15 cellular contexts compared by ENCODE assay signal in genomic region chr21:15206514-15206913, GRCh38.
A peak's percentile ranks its signal among the peaks of the same experiment; 100 is the strongest.
DNase-seq lines count a peak whose midpoint lies in the region; ATAC-seq, FAIRE-seq and TF ChIP-seq lines count a peak whose summit lies in the region.
"Had no signal": no experiment of that assay in that cellular context is flagged by ENCODE, and none has a peak within 500 bp of the region (broad histone marks: within the 10 kb centered on the region; RNA-seq: fewer than 3 reads in every experiment).

No MANE protein-coding gene starts in this region.

- H3K9me3 Mint-ChIP-seq in activated CD8-positive, alpha-beta memory T cell treated with anti-CD3 and anti-CD28 coated beads, Interleukin-2, amount 10 ng/mL, durations not matched to agents 7 days and 5 days (ENCODE audit: low read depth), result no peaks in the 10 kb centered on the region
- H3K9me3 Mint-ChIP-seq: activated T-helper 1 cell treated with anti-CD3 and anti-CD28 coated beads, Interleukin-12 subunit alpha, Interleukin-12 subunit beta, Interleukin-2, Interleukin-4 antibody, amounts not matched to agents 30 ng/mL and 10 ng/mL and 1 ng/mL, durations not matched to agents 14 hours and 24 hours and 36 hours had no signal

- no peaks in the 10 kb centered on the region for H3K27me3 ChIP-seq in right lobe of liver
- H3K27me3 ChIP-seq in small intestine (ENCODE audit: control insufficient read depth in 2 of 2, insufficient read depth in 2 of 2, low read length in 2 of 2), result no peaks in the 10 kb centered on the region

- intact Hi-C loops in right lobe of liver (cut with DNase I), result no loop called here

- H3K27ac ChIP-seq in right lobe of liver, result no peak overlapping the region
- H3K27ac ChIP-seq in small intestine (ENCODE audit: low read depth in 1 of 2, low read length in 1 of 2), result no peak overlapping the region
- H3K27ac ChIP-seq: thoracic aorta had no signal

- H3K4me3 ChIP-seq in right lobe of liver (no peak overlapping the region), small intestine (ENCODE audit: low read depth in 1 of 2, low read length in 2 of 2) (no peak overlapping the region)
- H3K4me3 ChIP-seq: thoracic aorta had no signal

- no peak for FAIRE-seq in small intestine (lab: Jason Lieb, UNC)
- FAIRE-seq: islet of Langerhans had no signal

- TF ChIP-seq CTCF in right lobe of liver (IDR thresholded peaks at IDR 0.05), result no peak

- DNase-seq in right lobe of liver (no peak), small intestine (no peak)
- DNase-seq in activated CD8-positive, alpha-beta memory T cell treated with anti-CD3 and anti-CD28 coated beads for 24 hours, result no peak
- no peak for DNase-seq in activated CD8-positive, alpha-beta memory T cell treated with anti-CD3 and anti-CD28 coated beads, Interleukin-2, amount 10 ng/mL, durations not matched to agents 7 days and 5 days
- DNase-seq: central memory CD4-positive, alpha-beta T cell; NCI-H1436; occipital lobe; stimulated activated CD4-positive, alpha-beta T cell treated with anti-CD3 and anti-CD28 coated beads, Interleukin-2, amount 100 ng/mL, for 24 hours had no signal

- H3K27ac Mint-ChIP-seq in activated CD8-positive, alpha-beta memory T cell treated with anti-CD3 and anti-CD28 coated beads, Interleukin-2, amount 10 ng/mL, durations not matched to agents 7 days and 5 days, result no peak overlapping the region
- H3K27ac Mint-ChIP-seq: activated T-helper 1 cell treated with anti-CD3 and anti-CD28 coated beads, Interleukin-12 subunit alpha, Interleukin-12 subunit beta, Interleukin-2, Interleukin-4 antibody, amounts not matched to agents 30 ng/mL and 10 ng/mL and 1 ng/mL, durations not matched to agents 14 hours and 24 hours and 36 hours had no signal

- H3K36me3 ChIP-seq in right lobe of liver (no peaks in the 10 kb centered on the region), small intestine (ENCODE audit: control insufficient read depth in 2 of 2, insufficient read depth in 2 of 2, low read length in 2 of 2) (no peaks in the 10 kb centered on the region)
- H3K36me3 ChIP-seq: thoracic aorta had no signal

- CTCF ChIA-PET in activated CD8-positive, alpha-beta memory T cell treated with anti-CD3 and anti-CD28 coated beads, Interleukin-2, amount 10 ng/mL, durations not matched to agents 7 days and 5 days (lab: Charles Lee), result no interaction called here

- TF ChIP-seq POLR2A in right lobe of liver (IDR thresholded peaks at IDR 0.05), result no peak

- H3K9me3 ChIP-seq in right lobe of liver (no peaks in the 10 kb centered on the region), small intestine (ENCODE audit: control insufficient read depth, low read depth) (no peaks in the 10 kb centered on the region)
- H3K9me3 ChIP-seq: thoracic aorta had no signal

- 24% methylated on average over 5 of the region's 5 CpGs for WGBS in right lobe of liver (ENCODE audit: insufficient coverage, low coverage, low lambda C conversion rate, missing lambda C conversion rate)
- 65 to 84% (median 73%) methylated on average over 5 of the region's 5 CpGs for WGBS in small intestine, 3 donors

- no peak overlapping the region for H3K4me3 Mint-ChIP-seq in activated CD8-positive, alpha-beta memory T cell treated with anti-CD3 and anti-CD28 coated beads, Interleukin-2, amount 10 ng/mL, durations not matched to agents 7 days and 5 days
- H3K4me3 Mint-ChIP-seq: activated T-helper 1 cell treated with anti-CD3 and anti-CD28 coated beads, Interleukin-12 subunit alpha, Interleukin-12 subunit beta, Interleukin-2, Interleukin-4 antibody, amounts not matched to agents 30 ng/mL and 10 ng/mL and 1 ng/mL, durations not matched to agents 14 hours and 24 hours and 36 hours had no signal

- H3K4me1 Mint-ChIP-seq in activated CD8-positive, alpha-beta memory T cell treated with anti-CD3 and anti-CD28 coated beads, Interleukin-2, amount 10 ng/mL, durations not matched to agents 7 days and 5 days, result no peaks in the 10 kb centered on the region

- peak; percentile 92 for ATAC-seq in GM18508 (IDR thresholded peaks at IDR 0.05; ENCODE audit: insufficient read depth, unreplicated experiment)
- ATAC-seq in GM21529 (IDR thresholded peaks at IDR 0.05; ENCODE audit: unreplicated experiment), result peak; percentile 93
- ATAC-seq in HG03439 (IDR thresholded peaks at IDR 0.05; ENCODE audit: unreplicated experiment), result peak; percentile 80
- peak; percentile 13 to 39 (median 30) for ATAC-seq in right lobe of liver
- ATAC-seq in activated CD8-positive, alpha-beta memory T cell treated with anti-CD3 and anti-CD28 coated beads, Interleukin-2, amount 10 ng/mL, durations not matched to agents 7 days and 5 days, result no peak
- ATAC-seq in HG03097 (IDR thresholded peaks at IDR 0.05; ENCODE audit: low FRiP score, unreplicated experiment), result no peak

- H3K4me1 ChIP-seq in right lobe of liver (peaks cover 0 to 61% (median 20%) of the 10 kb centered on the region in 4 donors), small intestine (ENCODE audit: control insufficient read depth in 2 of 2, insufficient read depth in 1 of 2, low read depth in 1 of 2, low read length in 1 of 2) (peaks cover under 1 to 2% of the 10 kb centered on the region in 2 donors)

- peaks cover 10% of the 10 kb centered on the region for H3K27me3 Mint-ChIP-seq in activated CD8-positive, alpha-beta memory T cell treated with anti-CD3 and anti-CD28 coated beads, Interleukin-2, amount 10 ng/mL, durations not matched to agents 7 days and 5 days

- no peaks in the 10 kb centered on the region for H3K36me3 Mint-ChIP-seq in activated CD8-positive, alpha-beta memory T cell treated with anti-CD3 and anti-CD28 coated beads, Interleukin-2, amount 10 ng/mL, durations not matched to agents 7 days and 5 days

Comparison
In these comparisons a context has a peak if more than half of its experiments do, and no peak if none do; other contexts are left out.
1. ATAC-seq: peak in GM18508 (single experiment), GM21529 (single experiment), HG03439 (single experiment) and right lobe of liver (4 of 4); none in activated CD8-positive, alpha-beta memory T cell treated with anti-CD3 and anti-CD28 coated beads, Interleukin-2, amount 10 ng/mL, durations not matched to agents 7 days and 5 days (single experiment) and HG03097 (single experiment).